ENCODE assay signal across 8 cellular contexts in the genomic region with DNA sequence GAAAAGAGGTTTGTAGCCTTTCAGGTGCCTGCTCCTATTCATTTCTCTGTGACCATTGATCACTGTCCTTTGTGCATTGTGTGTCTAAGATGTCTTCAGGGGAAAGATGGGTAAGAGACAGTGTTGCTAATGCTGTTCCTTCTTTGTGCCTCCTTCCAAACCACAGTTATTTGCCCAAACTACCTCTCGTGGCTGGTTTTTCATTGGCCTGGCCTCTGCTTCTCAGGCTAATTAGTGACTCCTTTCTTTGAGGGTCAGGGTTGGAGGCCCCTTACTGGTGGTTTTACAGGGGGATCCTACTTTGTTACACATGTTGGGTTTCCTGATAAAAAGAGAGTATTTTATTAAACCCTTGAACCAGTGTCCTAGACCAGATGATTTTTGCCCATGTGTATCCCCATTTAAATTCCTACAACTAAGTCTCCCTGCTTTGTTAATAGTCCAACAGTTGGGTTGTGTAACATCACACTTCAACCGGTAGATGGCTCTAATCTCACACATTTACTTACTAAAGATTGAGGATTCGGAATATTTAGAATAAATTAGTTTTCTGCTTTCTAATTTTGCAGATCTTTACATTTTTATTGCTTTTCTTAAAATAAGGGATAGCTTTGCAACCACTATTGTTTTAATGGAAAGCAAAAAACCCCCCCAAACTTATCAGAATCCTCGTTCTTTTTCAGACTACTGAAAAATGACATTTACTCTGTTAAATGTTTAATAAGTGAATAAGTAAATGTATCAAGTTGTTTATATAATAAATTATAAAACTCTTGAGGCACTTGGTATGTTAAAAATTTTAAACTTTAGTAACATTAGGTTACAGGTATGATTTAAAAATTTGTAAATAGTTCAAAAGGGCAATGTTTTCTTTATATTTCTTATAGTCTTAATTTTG. TPM values are rescaled to one million over a fixed set of nuclear protein-coding genes. Genes with fewer than 3 reads are reported as not detected.
DNase-seq lines count a peak whose midpoint lies in the region; ATAC-seq and TF ChIP-seq lines count a peak whose summit lies in the region.

No MANE protein-coding gene starts in this region.

- H3K36me3 ChIP-seq in PC-3 (ENCODE audit: low read depth, low read length), result peaks cover 13% of the 10 kb centered on the region
- H3K36me3 ChIP-seq in colonic mucosa, result no peaks in the 10 kb centered on the region
- H3K36me3 ChIP-seq in uterus, result no peaks in the 10 kb centered on the region

- no TSS peak for BruUV-seq in PC-3 (replicated peaks; lab: Mats Ljungman, UMichigan)

- CTCF ChIA-PET in PC-3 (lab: Charles Lee), result interaction anchor here (0.5 kb wide), 1 partner anchor 935 kb away, joined by 3 read pairs; no protein-coding TSS in a partner anchor

- no peak overlapping the region for H3K27ac ChIP-seq in PC-3 (ENCODE audit: low read length)
- H3K27ac ChIP-seq in colonic mucosa, result no peak overlapping the region
- no peak overlapping the region for H3K27ac ChIP-seq in uterus

- intact Hi-C loops in PC-3 (cut with micrococcal nuclease), result loop anchor here (1.0 to 10.0 kb wide), 6 partner anchors 71 to 550 kb away; a partner anchor contains a TSS
- intact Hi-C loops in colonic mucosa (cut with DNase I), result loop anchor here (5.0 to 10.0 kb wide), 2 partner anchors 70 to 193 kb away; a partner anchor contains a TSS
- intact Hi-C loops in uterus (cut with DNase I; ENCODE audit: low total_unique reads), result loop anchor here (10.0 kb wide), 1 partner anchor 587 kb away; no protein-coding TSS in a partner anchor

- ATAC-seq in PC-3, result no peak
- ATAC-seq in GM19324 (IDR thresholded peaks at IDR 0.05; ENCODE audit: low FRiP score, unreplicated experiment), result no peak

- H3K9ac ChIP-seq in PC-3 (ENCODE audit: low read length), result peak overlapping the region; percentile 89
- H3K9ac ChIP-seq in colonic mucosa (ENCODE audit: low read depth in 2 of 2, low read length in 2 of 2), result peak overlapping the region in 1 of 2 donors; percentile 15

- peaks cover 70% of the 10 kb centered on the region for H3K79me2 ChIP-seq in PC-3 (ENCODE audit: low read length)

- DNase-seq in DMS 273 (lab: John Stamatoyannopoulos, UW; ENCODE audit: unreplicated experiment), result peak; percentile 72
- no peak for DNase-seq in HFF-Myc (ENCODE audit: extremely low read depth, low read depth)
- DNase-seq in PC-3, result peak; percentile 67
- DNase-seq in colonic mucosa, result no peak
- peak; percentile 78 for DNase-seq in medulla oblongata (ENCODE audit: extremely low spot score)
- DNase-seq in uterus, result no peak
- no peak for DNase-seq in effector CD4-positive, alpha-beta T cell

- H2AFZ ChIP-seq in PC-3 (ENCODE audit: low read length), result no peak overlapping the region

- H3K27me3 ChIP-seq in PC-3 (ENCODE audit: low read length) (no peaks in the 10 kb centered on the region), colonic mucosa (no peaks in the 10 kb centered on the region), uterus (no peaks in the 10 kb centered on the region)

- TF ChIP-seq POLR2A in uterus (IDR thresholded peaks at IDR 0.05), result no peak

- H3K9me3 ChIP-seq in PC-3 (ENCODE audit: low read length) (no peaks in the 10 kb centered on the region), colonic mucosa (no peaks in the 10 kb centered on the region), uterus (no peaks in the 10 kb centered on the region)

- H4K20me1 ChIP-seq in PC-3 (ENCODE audit: low read length), result peaks cover 42% of the 10 kb centered on the region

- POLR2A ChIA-PET in PC-3 (lab: Charles Lee; ENCODE audit: unreplicated experiment), result no interaction called here

- H3K4me3 ChIP-seq in HFF-Myc (replicated peaks; ENCODE audit: low read depth, low read length), result peak overlapping the region; percentile 94
- H3K4me3 ChIP-seq in PC-3 (ENCODE audit: low read length), result peak overlapping the region; percentile 91
- no peak overlapping the region for H3K4me3 ChIP-seq in colonic mucosa
- H3K4me3 ChIP-seq in uterus, result peak overlapping the region in 1 of 2 donors; percentile 9

- TF ChIP-seq CTCF in HFF-Myc (IDR thresholded peaks at IDR 0.05; ENCODE audit: low read depth, low read length, missing control alignments) (peak; percentile 48), PC-3 (conservative IDR thresholded peaks at IDR 0.05; ENCODE audit: low read depth, low read length) (peak; percentile 83), colonic mucosa (IDR thresholded peaks at IDR 0.05) (peak; percentile 77), uterus (IDR thresholded peaks at IDR 0.05) (peak; percentile 60 to 68 (median 62))

- H3K4me1 ChIP-seq in PC-3 (ENCODE audit: insufficient read depth, low read length) (peaks cover 14% of the 10 kb centered on the region), colonic mucosa (peaks cover 5% of the 10 kb centered on the region), uterus (peaks cover 0 to 6% of the 10 kb centered on the region in 2 donors)

- peak overlapping the region; percentile 99 for H3K4me2 ChIP-seq in PC-3 (ENCODE audit: low read length)

- H3K9me2 ChIP-seq in PC-3 (replicated peaks; ENCODE audit: low read length), result no peaks in the 10 kb centered on the region

- no peaks in the 10 kb centered on the region for H3F3A ChIP-seq in PC-3 (ENCODE audit: low read length, unreplicated experiment)

RNA-seq across cellular contexts. Expression of a gene that starts 2.4 kb away (rescaled TPM):
- 7.8 and 8.3 TPM in 2 replicates for total RNA-seq in PC-3 (2014; rRNA removed)
- total RNA-seq in colonic mucosa, result 10 to 100 TPM in 1 of 2 donors, 1 to 10 TPM in 1; 8.3 to 17.0 TPM
- 10 to 100 TPM in 1 of 4 donors, 1 to 10 TPM in 2, not detected in 1; 4.7 to 17.9 (median 8.0) TPM for total RNA-seq in uterus

RNA-seq across cellular contexts. Expression of a gene that starts 32.2 kb away (rescaled TPM):
- total RNA-seq in PC-3 (2014; rRNA removed) (0.07 TPM in 1 of 2 replicates, not detected in the other), colonic mucosa (1 to 10 TPM in 1 of 2 donors, under 1 TPM in 1; 0.49 to 2.2 TPM), uterus (10 to 100 TPM in 2 of 4 donors, 1 to 10 TPM in 2; 2.0 to 26.7 (median 9.5) TPM)

Comparison
In these comparisons a context has a peak if more than half of its experiments do, and no peak if none do; other contexts are left out.
1. DNase-seq: peak in DMS 273 (single experiment), PC-3 (single experiment) and medulla oblongata (single experiment); none in HFF-Myc (single experiment), colonic mucosa (single experiment), uterus (0 of 2) and effector CD4-positive, alpha-beta T cell (single experiment).
2. Peak in every context shown above with its lines, with median percentiles within 50 percentile points of each other: CTCF ChIP-seq.